ENCODE assay signal across 1 cellular context in genomic region chr20:44392776-44393607, GRCh38.
TF ChIP-seq lines count a peak whose summit lies in the region.

No MANE protein-coding gene starts in this region.

TF ChIP-seq in HepG2, 621 proteins besides CTCF, POLR2A, EP300 and RAD21 (continued from another document and continues in another):
- no peak for TF ChIP-seq MLXIP (CRISPR knock-in tag; IDR thresholded peaks at IDR 0.05; ENCODE audit: borderline replicate concordance)
- peak; percentile 95; the same call in 1 of the 2 replicates for TF ChIP-seq ZNF557 (CRISPR knock-in tag; IDR thresholded peaks at IDR 0.05)
- no peak for TF ChIP-seq RFXAP (CRISPR knock-in tag; IDR thresholded peaks at IDR 0.05; ENCODE audit: borderline replicate concordance)
- peak; percentile 16; the same call in 1 of the 2 replicates for TF ChIP-seq NR2C2 (CRISPR knock-in tag; IDR thresholded peaks at IDR 0.05; ENCODE audit: borderline replicate concordance)
- no peak for TF ChIP-seq CENPT (CRISPR knock-in tag; IDR thresholded peaks at IDR 0.05; ENCODE audit: low read depth)
- no peak for TF ChIP-seq HOXA7 (CRISPR knock-in tag; IDR thresholded peaks at IDR 0.05)
- no peak; the same call in 1 of the 2 replicates for TF ChIP-seq ZNF253 (CRISPR knock-in tag; IDR thresholded peaks at IDR 0.05; ENCODE audit: borderline replicate concordance)
- TF ChIP-seq, protein P1, sequence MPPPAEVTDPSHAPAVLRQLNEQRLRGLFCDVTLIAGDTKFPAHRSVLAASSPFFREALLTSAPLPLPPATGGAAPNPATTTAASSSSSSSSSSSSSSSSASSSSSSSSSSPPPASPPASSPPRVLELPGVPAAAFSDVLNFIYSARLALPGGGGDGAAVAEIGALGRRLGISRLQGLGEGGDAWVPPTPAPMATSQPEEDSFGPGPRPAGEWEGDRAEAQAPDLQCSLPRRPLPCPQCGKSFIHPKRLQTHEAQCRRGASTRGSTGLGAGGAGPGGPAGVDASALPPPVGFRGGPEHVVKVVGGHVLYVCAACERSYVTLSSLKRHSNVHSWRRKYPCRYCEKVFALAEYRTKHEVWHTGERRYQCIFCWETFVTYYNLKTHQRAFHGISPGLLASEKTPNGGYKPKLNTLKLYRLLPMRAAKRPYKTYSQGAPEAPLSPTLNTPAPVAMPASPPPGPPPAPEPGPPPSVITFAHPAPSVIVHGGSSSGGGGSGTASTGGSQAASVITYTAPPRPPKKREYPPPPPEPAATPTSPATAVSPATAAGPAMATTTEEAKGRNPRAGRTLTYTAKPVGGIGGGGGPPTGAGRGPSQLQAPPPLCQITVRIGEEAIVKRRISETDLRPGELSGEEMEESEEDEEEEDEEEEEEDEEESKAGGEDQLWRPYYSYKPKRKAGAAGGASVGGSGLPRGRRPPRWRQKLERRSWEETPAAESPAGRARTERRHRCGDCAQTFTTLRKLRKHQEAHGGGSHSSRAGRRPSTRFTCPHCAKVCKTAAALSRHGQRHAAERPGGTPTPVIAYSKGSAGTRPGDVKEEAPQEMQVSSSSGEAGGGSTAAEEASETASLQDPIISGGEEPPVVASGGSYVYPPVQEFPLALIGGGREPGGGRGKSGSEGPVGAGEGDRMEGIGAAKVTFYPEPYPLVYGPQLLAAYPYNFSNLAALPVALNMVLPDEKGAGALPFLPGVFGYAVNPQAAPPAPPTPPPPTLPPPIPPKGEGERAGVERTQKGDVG (CRISPR knock-in tag; IDR thresholded peaks at IDR 0.05; ENCODE audit: borderline replicate concordance): peak; percentile 77; the same call in 1 of the 2 replicates
- TF ChIP-seq SALL2 (CRISPR knock-in tag; IDR thresholded peaks at IDR 0.05): peak; percentile 44; the same call in 1 of the 2 replicates
- TF ChIP-seq GPN1 (CRISPR knock-in tag; IDR thresholded peaks at IDR 0.05; ENCODE audit: borderline replicate concordance): no peak
- TF ChIP-seq NFIC (IDR thresholded peaks at IDR 0.05; ENCODE audit: low read length): no peak
- TF ChIP-seq SIX1 (CRISPR knock-in tag; IDR thresholded peaks at IDR 0.05; ENCODE audit: borderline replicate concordance): no peak
- TF ChIP-seq FOXC1 (CRISPR knock-in tag; IDR thresholded peaks at IDR 0.05; ENCODE audit: borderline replicate concordance): peak; percentile 70; the same call in 1 of the 2 replicates
- TF ChIP-seq HCFC1 (IDR thresholded peaks at IDR 0.05; ENCODE audit: low read depth, low read length): no peak
- no peak for TF ChIP-seq SMAD3 (CRISPR knock-in tag; IDR thresholded peaks at IDR 0.05)
- no peak for TF ChIP-seq IKZF1 (IDR thresholded peaks at IDR 0.05)
- no peak; the same call in 1 of the 2 replicates for TF ChIP-seq MEF2D (CRISPR knock-in tag; IDR thresholded peaks at IDR 0.05)
- TF ChIP-seq MYNN (CRISPR knock-in tag; IDR thresholded peaks at IDR 0.05; ENCODE audit: low read depth): 0 out of 2 replicates have a peak, but pooled peaks have one; percentile 13
- TF ChIP-seq NKX3-1 (CRISPR knock-in tag; IDR thresholded peaks at IDR 0.05): peak; percentile 66; the same call in 1 of the 2 replicates
- TF ChIP-seq ZNF788 (CRISPR knock-in tag; IDR thresholded peaks at IDR 0.05; ENCODE audit: borderline replicate concordance): peak; percentile 71; the same call in 1 of the 2 replicates
- TF ChIP-seq, protein P2, sequence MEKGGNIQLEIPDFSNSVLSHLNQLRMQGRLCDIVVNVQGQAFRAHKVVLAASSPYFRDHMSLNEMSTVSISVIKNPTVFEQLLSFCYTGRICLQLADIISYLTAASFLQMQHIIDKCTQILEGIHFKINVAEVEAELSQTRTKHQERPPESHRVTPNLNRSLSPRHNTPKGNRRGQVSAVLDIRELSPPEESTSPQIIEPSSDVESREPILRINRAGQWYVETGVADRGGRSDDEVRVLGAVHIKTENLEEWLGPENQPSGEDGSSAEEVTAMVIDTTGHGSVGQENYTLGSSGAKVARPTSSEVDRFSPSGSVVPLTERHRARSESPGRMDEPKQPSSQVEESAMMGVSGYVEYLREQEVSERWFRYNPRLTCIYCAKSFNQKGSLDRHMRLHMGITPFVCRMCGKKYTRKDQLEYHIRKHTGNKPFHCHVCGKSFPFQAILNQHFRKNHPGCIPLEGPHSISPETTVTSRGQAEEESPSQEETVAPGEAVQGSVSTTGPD (CRISPR knock-in tag; IDR thresholded peaks at IDR 0.05): no peak
- TF ChIP-seq ZZZ3 (CRISPR knock-in tag; IDR thresholded peaks at IDR 0.05; ENCODE audit: borderline replicate concordance): no peak
- no peak; the same call in 1 of the 2 replicates for TF ChIP-seq ZNF451 (CRISPR knock-in tag; IDR thresholded peaks at IDR 0.05)
- no peak for TF ChIP-seq ZNF564 (CRISPR knock-in tag; IDR thresholded peaks at IDR 0.05)
- TF ChIP-seq ZNF430 (CRISPR knock-in tag; IDR thresholded peaks at IDR 0.05): no peak
- TF ChIP-seq ATF5 (CRISPR knock-in tag; IDR thresholded peaks at IDR 0.05; ENCODE audit: low read depth): no peak
- TF ChIP-seq TARDBP (CRISPR knock-in tag; IDR thresholded peaks at IDR 0.05): peak; percentile 44; the same call in 1 of the 2 replicates
- peak; percentile 24; the same call in 1 of the 2 replicates for TF ChIP-seq ZNF329 (CRISPR knock-in tag; IDR thresholded peaks at IDR 0.05; ENCODE audit: low read depth)
- TF ChIP-seq, protein P3, sequence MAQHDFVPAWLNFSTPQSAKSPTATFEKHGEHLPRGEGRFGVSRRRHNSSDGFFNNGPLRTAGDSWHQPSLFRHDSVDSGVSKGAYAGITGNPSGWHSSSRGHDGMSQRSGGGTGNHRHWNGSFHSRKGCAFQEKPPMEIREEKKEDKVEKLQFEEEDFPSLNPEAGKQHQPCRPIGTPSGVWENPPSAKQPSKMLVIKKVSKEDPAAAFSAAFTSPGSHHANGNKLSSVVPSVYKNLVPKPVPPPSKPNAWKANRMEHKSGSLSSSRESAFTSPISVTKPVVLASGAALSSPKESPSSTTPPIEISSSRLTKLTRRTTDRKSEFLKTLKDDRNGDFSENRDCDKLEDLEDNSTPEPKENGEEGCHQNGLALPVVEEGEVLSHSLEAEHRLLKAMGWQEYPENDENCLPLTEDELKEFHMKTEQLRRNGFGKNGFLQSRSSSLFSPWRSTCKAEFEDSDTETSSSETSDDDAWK (CRISPR knock-in tag; IDR thresholded peaks at IDR 0.05): no peak
- TF ChIP-seq, protein P4, sequence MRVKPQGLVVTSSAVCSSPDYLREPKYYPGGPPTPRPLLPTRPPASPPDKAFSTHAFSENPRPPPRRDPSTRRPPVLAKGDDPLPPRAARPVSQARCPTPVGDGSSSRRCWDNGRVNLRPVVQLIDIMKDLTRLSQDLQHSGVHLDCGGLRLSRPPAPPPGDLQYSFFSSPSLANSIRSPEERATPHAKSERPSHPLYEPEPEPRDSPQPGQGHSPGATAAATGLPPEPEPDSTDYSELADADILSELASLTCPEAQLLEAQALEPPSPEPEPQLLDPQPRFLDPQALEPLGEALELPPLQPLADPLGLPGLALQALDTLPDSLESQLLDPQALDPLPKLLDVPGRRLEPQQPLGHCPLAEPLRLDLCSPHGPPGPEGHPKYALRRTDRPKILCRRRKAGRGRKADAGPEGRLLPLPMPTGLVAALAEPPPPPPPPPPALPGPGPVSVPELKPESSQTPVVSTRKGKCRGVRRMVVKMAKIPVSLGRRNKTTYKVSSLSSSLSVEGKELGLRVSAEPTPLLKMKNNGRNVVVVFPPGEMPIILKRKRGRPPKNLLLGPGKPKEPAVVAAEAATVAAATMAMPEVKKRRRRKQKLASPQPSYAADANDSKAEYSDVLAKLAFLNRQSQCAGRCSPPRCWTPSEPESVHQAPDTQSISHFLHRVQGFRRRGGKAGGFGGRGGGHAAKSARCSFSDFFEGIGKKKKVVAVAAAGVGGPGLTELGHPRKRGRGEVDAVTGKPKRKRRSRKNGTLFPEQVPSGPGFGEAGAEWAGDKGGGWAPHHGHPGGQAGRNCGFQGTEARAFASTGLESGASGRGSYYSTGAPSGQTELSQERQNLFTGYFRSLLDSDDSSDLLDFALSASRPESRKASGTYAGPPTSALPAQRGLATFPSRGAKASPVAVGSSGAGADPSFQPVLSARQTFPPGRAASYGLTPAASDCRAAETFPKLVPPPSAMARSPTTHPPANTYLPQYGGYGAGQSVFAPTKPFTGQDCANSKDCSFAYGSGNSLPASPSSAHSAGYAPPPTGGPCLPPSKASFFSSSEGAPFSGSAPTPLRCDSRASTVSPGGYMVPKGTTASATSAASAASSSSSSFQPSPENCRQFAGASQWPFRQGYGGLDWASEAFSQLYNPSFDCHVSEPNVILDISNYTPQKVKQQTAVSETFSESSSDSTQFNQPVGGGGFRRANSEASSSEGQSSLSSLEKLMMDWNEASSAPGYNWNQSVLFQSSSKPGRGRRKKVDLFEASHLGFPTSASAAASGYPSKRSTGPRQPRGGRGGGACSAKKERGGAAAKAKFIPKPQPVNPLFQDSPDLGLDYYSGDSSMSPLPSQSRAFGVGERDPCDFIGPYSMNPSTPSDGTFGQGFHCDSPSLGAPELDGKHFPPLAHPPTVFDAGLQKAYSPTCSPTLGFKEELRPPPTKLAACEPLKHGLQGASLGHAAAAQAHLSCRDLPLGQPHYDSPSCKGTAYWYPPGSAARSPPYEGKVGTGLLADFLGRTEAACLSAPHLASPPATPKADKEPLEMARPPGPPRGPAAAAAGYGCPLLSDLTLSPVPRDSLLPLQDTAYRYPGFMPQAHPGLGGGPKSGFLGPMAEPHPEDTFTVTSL (CRISPR knock-in tag; IDR thresholded peaks at IDR 0.05; ENCODE audit: borderline replicate concordance): no peak
- no peak for TF ChIP-seq ATM (IDR thresholded peaks at IDR 0.05; ENCODE audit: borderline replicate concordance)
- TF ChIP-seq RBAK (CRISPR knock-in tag; IDR thresholded peaks at IDR 0.05): no peak
- no peak for TF ChIP-seq DMAP1 (CRISPR knock-in tag; IDR thresholded peaks at IDR 0.05)
- no peak for TF ChIP-seq MZF1 (CRISPR knock-in tag; IDR thresholded peaks at IDR 0.05; ENCODE audit: borderline replicate concordance)
- TF ChIP-seq YEATS2 (CRISPR knock-in tag; IDR thresholded peaks at IDR 0.05; ENCODE audit: borderline replicate concordance): peak; percentile 41; the same call in 1 of the 2 replicates
- peak; percentile 30 for TF ChIP-seq AGO2 (optimal IDR thresholded peaks at IDR 0.05; ENCODE audit: low read depth, low read length)
- TF ChIP-seq, protein P5, sequence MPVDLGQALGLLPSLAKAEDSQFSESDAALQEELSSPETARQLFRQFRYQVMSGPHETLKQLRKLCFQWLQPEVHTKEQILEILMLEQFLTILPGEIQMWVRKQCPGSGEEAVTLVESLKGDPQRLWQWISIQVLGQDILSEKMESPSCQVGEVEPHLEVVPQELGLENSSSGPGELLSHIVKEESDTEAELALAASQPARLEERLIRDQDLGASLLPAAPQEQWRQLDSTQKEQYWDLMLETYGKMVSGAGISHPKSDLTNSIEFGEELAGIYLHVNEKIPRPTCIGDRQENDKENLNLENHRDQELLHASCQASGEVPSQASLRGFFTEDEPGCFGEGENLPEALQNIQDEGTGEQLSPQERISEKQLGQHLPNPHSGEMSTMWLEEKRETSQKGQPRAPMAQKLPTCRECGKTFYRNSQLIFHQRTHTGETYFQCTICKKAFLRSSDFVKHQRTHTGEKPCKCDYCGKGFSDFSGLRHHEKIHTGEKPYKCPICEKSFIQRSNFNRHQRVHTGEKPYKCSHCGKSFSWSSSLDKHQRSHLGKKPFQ (CRISPR knock-in tag; IDR thresholded peaks at IDR 0.05; ENCODE audit: insufficient replicate concordance): no peak
- 0 out of 2 replicates have a peak, but pooled peaks have one; percentile 24 for TF ChIP-seq ZNF761 (CRISPR knock-in tag; conservative IDR thresholded peaks at IDR 0.05)
- TF ChIP-seq, protein P6, sequence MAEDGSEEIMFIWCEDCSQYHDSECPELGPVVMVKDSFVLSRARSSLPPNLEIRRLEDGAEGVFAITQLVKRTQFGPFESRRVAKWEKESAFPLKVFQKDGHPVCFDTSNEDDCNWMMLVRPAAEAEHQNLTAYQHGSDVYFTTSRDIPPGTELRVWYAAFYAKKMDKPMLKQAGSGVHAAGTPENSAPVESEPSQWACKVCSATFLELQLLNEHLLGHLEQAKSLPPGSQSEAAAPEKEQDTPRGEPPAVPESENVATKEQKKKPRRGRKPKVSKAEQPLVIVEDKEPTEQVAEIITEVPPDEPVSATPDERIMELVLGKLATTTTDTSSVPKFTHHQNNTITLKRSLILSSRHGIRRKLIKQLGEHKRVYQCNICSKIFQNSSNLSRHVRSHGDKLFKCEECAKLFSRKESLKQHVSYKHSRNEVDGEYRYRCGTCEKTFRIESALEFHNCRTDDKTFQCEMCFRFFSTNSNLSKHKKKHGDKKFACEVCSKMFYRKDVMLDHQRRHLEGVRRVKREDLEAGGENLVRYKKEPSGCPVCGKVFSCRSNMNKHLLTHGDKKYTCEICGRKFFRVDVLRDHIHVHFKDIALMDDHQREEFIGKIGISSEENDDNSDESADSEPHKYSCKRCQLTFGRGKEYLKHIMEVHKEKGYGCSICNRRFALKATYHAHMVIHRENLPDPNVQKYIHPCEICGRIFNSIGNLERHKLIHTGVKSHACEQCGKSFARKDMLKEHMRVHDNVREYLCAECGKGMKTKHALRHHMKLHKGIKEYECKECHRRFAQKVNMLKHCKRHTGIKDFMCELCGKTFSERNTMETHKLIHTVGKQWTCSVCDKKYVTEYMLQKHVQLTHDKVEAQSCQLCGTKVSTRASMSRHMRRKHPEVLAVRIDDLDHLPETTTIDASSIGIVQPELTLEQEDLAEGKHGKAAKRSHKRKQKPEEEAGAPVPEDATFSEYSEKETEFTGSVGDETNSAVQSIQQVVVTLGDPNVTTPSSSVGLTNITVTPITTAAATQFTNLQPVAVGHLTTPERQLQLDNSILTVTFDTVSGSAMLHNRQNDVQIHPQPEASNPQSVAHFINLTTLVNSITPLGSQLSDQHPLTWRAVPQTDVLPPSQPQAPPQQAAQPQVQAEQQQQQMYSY (CRISPR knock-in tag; IDR thresholded peaks at IDR 0.05): peak; percentile 73
- TF ChIP-seq TAF15 (IDR thresholded peaks at IDR 0.05; ENCODE audit: low read depth, low read length, poor library complexity, severe bottlenecking): no peak
- no peak; the same call in 1 of the 2 replicates for TF ChIP-seq ZNF33A (CRISPR knock-in tag; IDR thresholded peaks at IDR 0.05; ENCODE audit: borderline replicate concordance)
- no peak for TF ChIP-seq TCF7 (IDR thresholded peaks at IDR 0.05; ENCODE audit: low read depth)
